ENCODE assay signal across 8 cellular contexts in the genomic region with DNA sequence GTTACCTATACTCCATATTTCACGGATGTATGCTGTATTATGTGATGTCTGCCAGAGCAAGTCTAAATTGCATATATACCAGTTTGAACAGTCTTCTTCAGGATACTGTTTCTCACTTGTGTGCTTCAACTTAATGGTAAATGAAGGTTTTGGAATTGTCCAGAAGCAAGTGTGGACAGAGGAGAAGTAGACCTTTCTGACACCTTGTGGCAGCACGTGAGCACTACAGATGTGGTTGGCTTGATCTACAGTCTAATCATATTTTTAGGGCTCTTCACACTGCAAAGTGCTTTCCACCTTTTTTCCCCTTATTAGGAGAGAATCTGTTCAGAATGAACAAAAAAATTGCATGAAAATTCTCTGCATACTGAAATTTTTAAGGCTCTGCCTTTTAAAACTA. TPM values are rescaled to one million over a fixed set of nuclear protein-coding genes. Genes with fewer than 3 reads are reported as not detected.
A peak's percentile ranks its signal among the peaks of the same experiment; 100 is the strongest.
DNase-seq lines count a peak whose midpoint lies in the region; ATAC-seq and TF ChIP-seq lines count a peak whose summit lies in the region.

No MANE protein-coding gene starts in this region.

- TF ChIP-seq CTCF in fibroblast of pulmonary artery (IDR thresholded peaks at IDR 0.05; ENCODE audit: low read length, missing control alignments) (peak; percentile 81), osteocyte (IDR thresholded peaks at IDR 0.05) (peak; percentile 81)

- DNase-seq in Caki2 (ENCODE audit: low read depth) (peak; percentile 38), HCEC 1CT (peak; percentile 39), NCI-H82 (lab: John Stamatoyannopoulos, UW) (peak; percentile 70), activated T-cell treated with anti-CD3 and anti-CD28 coated beads for 4 hours (peak; percentile 34), fibroblast of pulmonary artery (ENCODE audit: low read depth) (peak; percentile 72), osteocyte (ENCODE audit: extremely low spot score, unreplicated experiment) (no peak)

- H3K4me1 Mint-ChIP-seq in osteocyte (ENCODE audit: unreplicated experiment): peaks cover 31% of the 10 kb centered on the region

- H3K4me3 ChIP-seq in fibroblast of pulmonary artery (replicated peaks; ENCODE audit: low read depth, low read length): no peak overlapping the region

- no peak overlapping the region for H3K4me3 Mint-ChIP-seq in osteocyte (ENCODE audit: unreplicated experiment)

- ATAC-seq in GM18858 (IDR thresholded peaks at IDR 0.05; ENCODE audit: unreplicated experiment): no peak
- no peak for ATAC-seq in GM19023 (IDR thresholded peaks at IDR 0.05; ENCODE audit: unreplicated experiment)

- H3K27me3 Mint-ChIP-seq in osteocyte (ENCODE audit: unreplicated experiment): no peaks in the 10 kb centered on the region

- in situ Hi-C loops in Caki2 (cut with HindIII; ENCODE audit: low pct_unique_long_range_greater_than_20kb, low sequenced_read_pairs): no loop called here

- H3K9me3 Mint-ChIP-seq in osteocyte (ENCODE audit: unreplicated experiment): no peaks in the 10 kb centered on the region

- no peak overlapping the region for H3K27ac Mint-ChIP-seq in osteocyte (ENCODE audit: unreplicated experiment)

- peaks cover 9% of the 10 kb centered on the region for H3K36me3 Mint-ChIP-seq in osteocyte (ENCODE audit: unreplicated experiment)

RNA-seq across cellular contexts. Expression of a gene that starts 10.9 kb away (rescaled TPM):
- 14.4 and 19.2 TPM in 2 replicates for total RNA-seq in Caki2 (2014; rRNA removed; shearing (Covaris generic); ENCODE audit: low replicate concordance)
- total RNA-seq in osteocyte: 27.8 and 31.1 TPM in 2 replicates

RNA-seq across cellular contexts. Expression of a gene that starts 54.3 kb away (rescaled TPM):
- total RNA-seq in Caki2 (2014; rRNA removed; shearing (Covaris generic); ENCODE audit: low replicate concordance): 15.7 and 42.1 TPM in 2 replicates
- total RNA-seq in osteocyte: 4.9 and 5.5 TPM in 2 replicates
